In genomic region chr15:85029221-85029620, GRCh38 we compare ENCODE assay signal across 20 cellular contexts.
"Had no signal": no experiment of that assay in that cellular context is flagged by ENCODE, and none has a peak within 500 bp of the region (broad histone marks: within the 10 kb centered on the region; RNA-seq: fewer than 3 reads in every experiment).

No MANE protein-coding gene starts in this region.

- H3K27me3 ChIP-seq: brain microvascular endothelial cell, colonic mucosa, gastrocnemius medialis, left lung, stomach had no signal

- H3K9me3 Mint-ChIP-seq: activated CD4-positive, alpha-beta memory T cell treated with anti-CD3 and anti-CD28 coated beads, Interleukin-2, amount 10 ng/mL, durations not matched to agents 7 days and 5 days; memory B cell; naive B cell had no signal

- H3K9me3 ChIP-seq: colonic mucosa, gastrocnemius medialis, left lung, stomach had no signal

- H3K36me3 Mint-ChIP-seq: memory B cell, naive B cell had no signal

- H3K4me3 ChIP-seq: colonic mucosa, gastrocnemius medialis, left lung, smooth muscle cell, stomach had no signal

- H3K27me3 Mint-ChIP-seq: activated CD4-positive, alpha-beta memory T cell treated with anti-CD3 and anti-CD28 coated beads, Interleukin-2, amount 10 ng/mL, durations not matched to agents 7 days and 5 days; activated CD4-positive, alpha-beta T cell treated with anti-CD3 and anti-CD28 coated beads for 36 hours; activated CD8-positive, alpha-beta memory T cell treated with anti-CD3 and anti-CD28 coated beads, Interleukin-2, amount 10 ng/mL, durations not matched to agents 7 days and 5 days; memory B cell; naive B cell had no signal

- FAIRE-seq: endometrium, TTC549 had no signal

- DNase-seq: activated CD4-positive, alpha-beta memory T cell treated with anti-CD3 and anti-CD28 coated beads, Interleukin-2, amount 10 ng/mL, durations not matched to agents 7 days and 5 days; activated CD4-positive, alpha-beta T cell treated with anti-CD3 and anti-CD28 coated beads for 36 hours; activated CD8-positive, alpha-beta memory T cell treated with anti-CD3 and anti-CD28 coated beads, Interleukin-2, amount 10 ng/mL, durations not matched to agents 7 days and 5 days; activated naive CD4-positive, alpha-beta T cell treated with Interleukin-2 at 50 U/mL for 16 hours; brain microvascular endothelial cell; central memory CD4-positive, alpha-beta T cell; colonic mucosa; gastrocnemius medialis; head of caudate nucleus; left lung; naive B cell; stimulated activated CD4-positive, alpha-beta T cell treated with anti-CD3 and anti-CD28 coated beads, Interleukin-4, amount 100 ng/mL, for 1 hour; stomach had no signal

- H3K4me2 ChIP-seq: smooth muscle cell had no signal

- H3K27ac Mint-ChIP-seq: activated CD4-positive, alpha-beta memory T cell treated with anti-CD3 and anti-CD28 coated beads, Interleukin-2, amount 10 ng/mL, durations not matched to agents 7 days and 5 days; activated CD4-positive, alpha-beta T cell treated with anti-CD3 and anti-CD28 coated beads for 36 hours; memory B cell had no signal

- H3K9ac ChIP-seq: parathyroid adenoma had no signal

- H2AFZ ChIP-seq: parathyroid adenoma had no signal

- H3K36me3 ChIP-seq: brain microvascular endothelial cell, colonic mucosa, gastrocnemius medialis, left lung, stomach had no signal

- H3K4me3 Mint-ChIP-seq: activated CD4-positive, alpha-beta memory T cell treated with anti-CD3 and anti-CD28 coated beads, Interleukin-2, amount 10 ng/mL, durations not matched to agents 7 days and 5 days; activated CD4-positive, alpha-beta T cell treated with anti-CD3 and anti-CD28 coated beads for 36 hours; activated CD8-positive, alpha-beta memory T cell treated with anti-CD3 and anti-CD28 coated beads, Interleukin-2, amount 10 ng/mL, durations not matched to agents 7 days and 5 days; memory B cell; naive B cell had no signal

- H3K27ac ChIP-seq: gastrocnemius medialis had no signal

- ATAC-seq: esophagus mucosa, gastrocnemius medialis, left lung, sciatic nerve had no signal
